10 cellular contexts compared by ENCODE assay signal in the genomic region with DNA sequence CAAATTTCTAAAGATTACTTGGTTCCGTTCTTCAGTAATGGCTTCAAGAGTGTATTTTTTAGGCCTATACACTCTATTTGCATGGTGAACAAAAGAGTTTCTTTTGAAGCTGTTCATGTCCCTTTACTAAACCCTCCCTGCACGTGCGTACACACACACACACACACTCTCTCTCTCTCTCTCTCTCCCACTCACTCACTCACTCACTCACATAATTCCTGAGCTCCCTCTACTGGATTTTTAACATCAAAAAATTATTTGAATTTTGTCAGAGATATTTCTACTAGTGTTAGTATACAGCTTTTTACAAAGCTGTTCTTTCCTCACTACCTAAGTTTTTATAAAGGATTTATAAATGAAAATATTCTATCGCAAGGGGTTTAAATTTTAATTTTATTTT.
DNase-seq lines count a peak whose midpoint lies in the region; ATAC-seq and TF ChIP-seq lines count a peak whose summit lies in the region.
"Had no signal": no experiment of that assay in that cellular context is flagged by ENCODE, and none has a peak within 500 bp of the region (broad histone marks: within the 10 kb centered on the region; RNA-seq: fewer than 3 reads in every experiment).

No MANE protein-coding gene starts in this region.

- no peaks in the 10 kb centered on the region for H3K4me1 ChIP-seq in right atrium auricular region
- H3K4me1 ChIP-seq: lower lobe of right lung, upper lobe of left lung had no signal

- H3K4me3 ChIP-seq in dorsolateral prefrontal cortex (no peak overlapping the region), right atrium auricular region (no peak overlapping the region)
- H3K4me3 ChIP-seq: lower lobe of right lung, upper lobe of left lung had no signal

- no peaks in the 10 kb centered on the region for H3K9me3 ChIP-seq in right atrium auricular region
- H3K9me3 ChIP-seq: lower lobe of right lung, upper lobe of left lung had no signal

- H3K27me3 ChIP-seq in dorsolateral prefrontal cortex (no peaks in the 10 kb centered on the region), right atrium auricular region (no peaks in the 10 kb centered on the region)
- H3K27me3 ChIP-seq: upper lobe of left lung had no signal

- intact Hi-C loops in dorsolateral prefrontal cortex (cut with DNase I): loop anchor here in 1 of 2 donors (5.0 kb wide), 2 partner anchors 67 to 252 kb away; no protein-coding TSS in a partner anchor

- DNase-seq in NCI-H1417 (lab: John Stamatoyannopoulos, UW): peak in 2 of 3 experiments; percentile 9 to 65
- no peak for DNase-seq in NCI-H1417 treated with DMSO at 0.1 percent for 48 hours (lab: John Stamatoyannopoulos, UW)
- peak; percentile 9 for DNase-seq in NCI-H524 treated with DMSO at 0.1 percent for 48 hours (lab: John Stamatoyannopoulos, UW)
- DNase-seq in dorsolateral prefrontal cortex: no peak
- DNase-seq in putamen (ENCODE audit: low spot score): peak; percentile 24
- no peak for DNase-seq in right atrium auricular region (ENCODE audit: low spot score)
- DNase-seq: lower lobe of right lung, upper lobe of left lung had no signal

- peaks cover 40% of the 10 kb centered on the region for H3K36me3 ChIP-seq in right atrium auricular region

- ATAC-seq in GM19035 (IDR thresholded peaks at IDR 0.05; ENCODE audit: unreplicated experiment) (no peak), HG02852 (IDR thresholded peaks at IDR 0.05; ENCODE audit: unreplicated experiment) (no peak)
- ATAC-seq: lower lobe of right lung had no signal

- H3K27ac ChIP-seq in dorsolateral prefrontal cortex (no peak overlapping the region), right atrium auricular region (no peak overlapping the region)
- H3K27ac ChIP-seq: lower lobe of right lung, upper lobe of left lung had no signal

- peak in 52 of 56 donors; percentile 22 to 70 (median 44) for TF ChIP-seq CTCF in dorsolateral prefrontal cortex (IDR thresholded peaks at IDR 0.05 in 54 of 56, conservative IDR thresholded peaks at IDR 0.05 in 2 of 56; ENCODE audit: low read depth in 1 of 56, partially characterized antibody in 56 of 56)
- no peak for TF ChIP-seq CTCF in right atrium auricular region (IDR thresholded peaks at IDR 0.05)

Comparison
In these comparisons a context has a peak if more than half of its experiments do, and no peak if none do; other contexts are left out.
1. DNase-seq: peak in NCI-H1417 (2 of 3), NCI-H524 treated with DMSO at 0.1 percent for 48 hours (single experiment) and putamen (single experiment); none in NCI-H1417 treated with DMSO at 0.1 percent for 48 hours (single experiment), dorsolateral prefrontal cortex (0 of 10) and right atrium auricular region (single experiment).
2. CTCF ChIP-seq: peak in dorsolateral prefrontal cortex (52 of 56); none in right atrium auricular region (0 of 2).